1 cellular context compared by ENCODE assay signal in the genomic region with DNA sequence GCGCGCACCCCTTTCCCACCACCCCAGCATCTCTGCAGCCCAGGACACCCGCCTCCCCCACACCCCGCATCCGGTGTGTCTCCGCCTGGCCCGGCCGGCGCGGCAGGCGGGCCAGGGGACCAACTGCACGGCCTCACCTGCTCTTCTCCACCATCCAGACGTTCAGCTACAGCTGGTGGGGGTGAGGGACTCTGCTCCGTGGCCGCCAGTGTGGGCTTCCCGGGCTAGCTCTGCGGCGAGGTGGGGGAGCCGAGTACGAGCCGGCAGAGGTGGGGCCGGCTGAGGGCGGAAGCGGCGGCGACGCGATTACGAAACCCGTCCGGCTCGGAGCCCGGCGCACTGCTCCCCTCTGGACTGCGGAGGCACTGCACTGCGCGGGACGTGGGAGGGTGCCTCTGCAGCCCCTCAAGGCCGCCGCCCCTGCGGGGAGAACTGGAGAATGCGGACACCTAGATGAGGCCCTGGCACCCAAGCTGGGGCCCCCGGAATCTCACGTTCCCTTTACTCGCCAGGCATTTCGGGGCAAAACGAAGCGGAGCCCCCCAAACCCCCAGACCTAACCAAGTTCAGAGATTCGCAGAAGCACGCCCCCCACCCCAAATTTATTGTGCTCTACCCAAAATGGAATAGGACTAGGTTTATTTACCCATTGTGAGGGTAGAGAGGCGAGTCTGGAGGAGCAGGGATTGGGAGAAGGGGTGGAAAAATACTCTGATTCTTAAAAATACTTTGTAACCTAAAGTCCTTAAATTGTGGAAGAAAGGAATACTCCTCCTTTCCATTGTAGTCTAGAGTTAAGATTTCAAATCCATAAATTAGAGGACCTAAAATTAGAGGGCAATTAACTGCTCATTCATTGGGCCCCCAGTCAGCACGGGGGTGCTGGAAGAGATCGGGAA.
TF ChIP-seq lines count a peak whose summit lies in the region.

A gene with protein sequence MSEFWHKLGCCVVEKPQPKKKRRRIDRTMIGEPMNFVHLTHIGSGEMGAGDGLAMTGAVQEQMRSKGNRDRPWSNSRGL (minus strand): TSS at position 281 of the 899 bp plus-strand sequence. CDS start 3,892 bp downstream, outside the sequence.

TF ChIP-seq in K562, 482 proteins besides CTCF, POLR2A, EP300 and RAD21 (continued from another document and continues in another):
- TF ChIP-seq, protein P1, sequence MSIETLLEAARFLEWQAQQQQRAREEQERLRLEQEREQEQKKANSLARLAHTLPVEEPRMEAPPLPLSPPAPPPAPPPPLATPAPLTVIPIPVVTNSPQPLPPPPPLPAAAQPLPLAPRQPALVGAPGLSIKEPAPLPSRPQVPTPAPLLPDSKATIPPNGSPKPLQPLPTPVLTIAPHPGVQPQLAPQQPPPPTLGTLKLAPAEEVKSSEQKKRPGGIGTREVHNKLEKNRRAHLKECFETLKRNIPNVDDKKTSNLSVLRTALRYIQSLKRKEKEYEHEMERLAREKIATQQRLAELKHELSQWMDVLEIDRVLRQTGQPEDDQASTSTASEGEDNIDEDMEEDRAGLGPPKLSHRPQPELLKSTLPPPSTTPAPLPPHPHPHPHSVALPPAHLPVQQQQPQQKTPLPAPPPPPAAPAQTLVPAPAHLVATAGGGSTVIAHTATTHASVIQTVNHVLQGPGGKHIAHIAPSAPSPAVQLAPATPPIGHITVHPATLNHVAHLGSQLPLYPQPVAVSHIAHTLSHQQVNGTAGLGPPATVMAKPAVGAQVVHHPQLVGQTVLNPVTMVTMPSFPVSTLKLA (conservative IDR thresholded peaks at IDR 0.05) = peak; percentile 59 to 83
- TF ChIP-seq ZNF561 (CRISPR knock-in tag; conservative IDR thresholded peaks at IDR 0.05) (no peak), FOXJ3 (CRISPR knock-in tag; IDR thresholded peaks at IDR 0.05) (no peak), POLR2AphosphoS2 (IDR thresholded peaks at IDR 0.05; ENCODE audit: low read length) (peak; percentile 75), NCOA1 (IDR thresholded peaks at IDR 0.05; ENCODE audit: low read depth) (peak; percentile 68; the same call in 1 of the 2 replicates), ZZZ3 (IDR thresholded peaks at IDR 0.05) (no peak), CTBP1 (IDR thresholded peaks at IDR 0.05; ENCODE audit: borderline replicate concordance) (peak; percentile 80), GABPB2 (CRISPR knock-in tag; conservative IDR thresholded peaks at IDR 0.05) (no peak), SMARCA5 (IDR thresholded peaks at IDR 0.05) (no peak), SRSF7 (optimal IDR thresholded peaks at IDR 0.05; ENCODE audit: low read depth, low read length) (no peak), TBP (optimal IDR thresholded peaks at IDR 0.05; ENCODE audit: low read depth, low read length) (peak; percentile 70), SAFB (IDR thresholded peaks at IDR 0.05; ENCODE audit: borderline replicate concordance, low read depth, low read length) (0 out of 2 replicates have a peak, but pooled peaks have one; percentile 46), NFYB (IDR thresholded peaks at IDR 0.05; ENCODE audit: extremely low read depth, insufficient read length) (no peak), DPF2 (IDR thresholded peaks at IDR 0.05) (peak; percentile 61; the same call in 1 of the 2 replicates), RUNX1 (IDR thresholded peaks at IDR 0.05; ENCODE audit: low read depth) (no peak), CSDE1 (IDR thresholded peaks at IDR 0.05) (no peak), ZNF384 (IDR thresholded peaks at IDR 0.05; ENCODE audit: low read depth, low read length) (peak; percentile 13; the same call in 1 of the 2 replicates), NR2C2 (CRISPR knock-in tag; IDR thresholded peaks at IDR 0.05) (peak; percentile 62), NR2C2 (tag; IDR thresholded peaks at IDR 0.05) (no peak), SAP30 (IDR thresholded peaks at IDR 0.05; ENCODE audit: borderline replicate concordance, insufficient read depth, low read depth, low read length, poor library complexity, severe bottlenecking) (peak; percentile 53), ELF1 (tag; IDR thresholded peaks at IDR 0.05) (peak; percentile 83), ZNF23 (CRISPR knock-in tag; IDR thresholded peaks at IDR 0.05) (no peak), U2AF1 (optimal IDR thresholded peaks at IDR 0.05; ENCODE audit: low read depth, low read length) (peak; percentile 63), PML (IDR thresholded peaks at IDR 0.05; ENCODE audit: low read length) (peak; percentile 72; the same call in 1 of the 2 replicates), RNF2 (IDR thresholded peaks at IDR 0.05) (peak; percentile 73), ZFPM2 (CRISPR knock-in tag; IDR thresholded peaks at IDR 0.05) (no peak), ZNF184 (CRISPR knock-in tag; IDR thresholded peaks at IDR 0.05) (no peak), SLC30A9 (CRISPR knock-in tag; IDR thresholded peaks at IDR 0.05) (no peak), NCOA6 (IDR thresholded peaks at IDR 0.05) (peak; percentile 36; the same call in 1 of the 2 replicates)
- TF ChIP-seq, protein P2, sequence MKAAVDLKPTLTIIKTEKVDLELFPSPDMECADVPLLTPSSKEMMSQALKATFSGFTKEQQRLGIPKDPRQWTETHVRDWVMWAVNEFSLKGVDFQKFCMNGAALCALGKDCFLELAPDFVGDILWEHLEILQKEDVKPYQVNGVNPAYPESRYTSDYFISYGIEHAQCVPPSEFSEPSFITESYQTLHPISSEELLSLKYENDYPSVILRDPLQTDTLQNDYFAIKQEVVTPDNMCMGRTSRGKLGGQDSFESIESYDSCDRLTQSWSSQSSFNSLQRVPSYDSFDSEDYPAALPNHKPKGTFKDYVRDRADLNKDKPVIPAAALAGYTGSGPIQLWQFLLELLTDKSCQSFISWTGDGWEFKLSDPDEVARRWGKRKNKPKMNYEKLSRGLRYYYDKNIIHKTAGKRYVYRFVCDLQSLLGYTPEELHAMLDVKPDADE (conservative IDR thresholded peaks at IDR 0.05; ENCODE audit: control insufficient read depth, low read depth, low read length) = peak; percentile 86
- TF ChIP-seq, protein P3, sequence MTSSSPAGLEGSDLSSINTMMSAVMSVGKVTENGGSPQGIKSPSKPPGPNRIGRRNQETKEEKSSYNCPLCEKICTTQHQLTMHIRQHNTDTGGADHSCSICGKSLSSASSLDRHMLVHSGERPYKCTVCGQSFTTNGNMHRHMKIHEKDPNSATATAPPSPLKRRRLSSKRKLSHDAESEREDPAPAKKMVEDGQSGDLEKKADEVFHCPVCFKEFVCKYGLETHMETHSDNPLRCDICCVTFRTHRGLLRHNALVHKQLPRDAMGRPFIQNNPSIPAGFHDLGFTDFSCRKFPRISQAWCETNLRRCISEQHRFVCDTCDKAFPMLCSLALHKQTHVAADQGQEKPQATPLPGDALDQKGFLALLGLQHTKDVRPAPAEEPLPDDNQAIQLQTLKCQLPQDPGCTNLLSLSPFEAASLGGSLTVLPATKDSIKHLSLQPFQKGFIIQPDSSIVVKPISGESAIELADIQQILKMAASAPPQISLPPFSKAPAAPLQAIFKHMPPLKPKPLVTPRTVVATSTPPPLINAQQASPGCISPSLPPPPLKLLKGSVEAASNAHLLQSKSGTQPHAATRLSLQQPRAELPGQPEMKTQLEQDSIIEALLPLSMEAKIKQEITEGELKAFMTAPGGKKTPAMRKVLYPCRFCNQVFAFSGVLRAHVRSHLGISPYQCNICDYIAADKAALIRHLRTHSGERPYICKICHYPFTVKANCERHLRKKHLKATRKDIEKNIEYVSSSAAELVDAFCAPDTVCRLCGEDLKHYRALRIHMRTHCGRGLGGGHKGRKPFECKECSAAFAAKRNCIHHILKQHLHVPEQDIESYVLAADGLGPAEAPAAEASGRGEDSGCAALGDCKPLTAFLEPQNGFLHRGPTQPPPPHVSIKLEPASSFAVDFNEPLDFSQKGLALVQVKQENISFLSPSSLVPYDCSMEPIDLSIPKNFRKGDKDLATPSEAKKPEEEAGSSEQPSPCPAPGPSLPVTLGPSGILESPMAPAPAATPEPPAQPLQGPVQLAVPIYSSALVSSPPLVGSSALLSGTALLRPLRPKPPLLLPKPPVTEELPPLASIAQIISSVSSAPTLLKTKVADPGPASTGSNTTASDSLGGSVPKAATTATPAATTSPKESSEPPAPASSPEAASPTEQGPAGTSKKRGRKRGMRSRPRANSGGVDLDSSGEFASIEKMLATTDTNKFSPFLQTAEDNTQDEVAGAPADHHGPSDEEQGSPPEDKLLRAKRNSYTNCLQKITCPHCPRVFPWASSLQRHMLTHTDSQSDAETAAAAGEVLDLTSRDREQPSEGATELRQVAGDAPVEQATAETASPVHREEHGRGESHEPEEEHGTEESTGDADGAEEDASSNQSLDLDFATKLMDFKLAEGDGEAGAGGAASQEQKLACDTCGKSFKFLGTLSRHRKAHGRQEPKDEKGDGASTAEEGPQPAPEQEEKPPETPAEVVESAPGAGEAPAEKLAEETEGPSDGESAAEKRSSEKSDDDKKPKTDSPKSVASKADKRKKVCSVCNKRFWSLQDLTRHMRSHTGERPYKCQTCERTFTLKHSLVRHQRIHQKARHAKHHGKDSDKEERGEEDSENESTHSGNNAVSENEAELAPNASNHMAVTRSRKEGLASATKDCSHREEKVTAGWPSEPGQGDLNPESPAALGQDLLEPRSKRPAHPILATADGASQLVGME (CRISPR knock-in tag; IDR thresholded peaks at IDR 0.05) = peak; percentile 89
- TF ChIP-seq, protein P4, sequence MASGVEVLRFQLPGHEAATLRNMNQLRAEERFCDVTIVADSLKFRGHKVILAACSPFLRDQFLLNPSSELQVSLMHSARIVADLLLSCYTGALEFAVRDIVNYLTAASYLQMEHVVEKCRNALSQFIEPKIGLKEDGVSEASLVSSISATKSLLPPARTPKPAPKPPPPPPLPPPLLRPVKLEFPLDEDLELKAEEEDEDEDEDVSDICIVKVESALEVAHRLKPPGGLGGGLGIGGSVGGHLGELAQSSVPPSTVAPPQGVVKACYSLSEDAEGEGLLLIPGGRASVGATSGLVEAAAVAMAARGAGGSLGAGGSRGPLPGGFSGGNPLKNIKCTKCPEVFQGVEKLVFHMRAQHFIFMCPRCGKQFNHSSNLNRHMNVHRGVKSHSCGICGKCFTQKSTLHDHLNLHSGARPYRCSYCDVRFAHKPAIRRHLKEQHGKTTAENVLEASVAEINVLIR (CRISPR knock-in tag; IDR thresholded peaks at IDR 0.05) = peak; percentile 55; the same call in 1 of the 2 replicates
- TF ChIP-seq, protein P5, sequence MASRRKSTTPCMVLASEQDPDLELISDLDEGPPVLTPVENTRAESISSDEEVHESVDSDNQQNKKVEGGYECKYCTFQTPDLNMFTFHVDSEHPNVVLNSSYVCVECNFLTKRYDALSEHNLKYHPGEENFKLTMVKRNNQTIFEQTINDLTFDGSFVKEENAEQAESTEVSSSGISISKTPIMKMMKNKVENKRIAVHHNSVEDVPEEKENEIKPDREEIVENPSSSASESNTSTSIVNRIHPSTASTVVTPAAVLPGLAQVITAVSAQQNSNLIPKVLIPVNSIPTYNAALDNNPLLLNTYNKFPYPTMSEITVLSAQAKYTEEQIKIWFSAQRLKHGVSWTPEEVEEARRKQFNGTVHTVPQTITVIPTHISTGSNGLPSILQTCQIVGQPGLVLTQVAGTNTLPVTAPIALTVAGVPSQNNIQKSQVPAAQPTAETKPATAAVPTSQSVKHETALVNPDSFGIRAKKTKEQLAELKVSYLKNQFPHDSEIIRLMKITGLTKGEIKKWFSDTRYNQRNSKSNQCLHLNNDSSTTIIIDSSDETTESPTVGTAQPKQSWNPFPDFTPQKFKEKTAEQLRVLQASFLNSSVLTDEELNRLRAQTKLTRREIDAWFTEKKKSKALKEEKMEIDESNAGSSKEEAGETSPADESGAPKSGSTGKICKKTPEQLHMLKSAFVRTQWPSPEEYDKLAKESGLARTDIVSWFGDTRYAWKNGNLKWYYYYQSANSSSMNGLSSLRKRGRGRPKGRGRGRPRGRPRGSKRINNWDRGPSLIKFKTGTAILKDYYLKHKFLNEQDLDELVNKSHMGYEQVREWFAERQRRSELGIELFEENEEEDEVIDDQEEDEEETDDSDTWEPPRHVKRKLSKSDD (conservative IDR thresholded peaks at IDR 0.05; ENCODE audit: low read length) = 0 out of 2 replicates have a peak, but pooled peaks have one; percentile 48
- TF ChIP-seq, protein P6, sequence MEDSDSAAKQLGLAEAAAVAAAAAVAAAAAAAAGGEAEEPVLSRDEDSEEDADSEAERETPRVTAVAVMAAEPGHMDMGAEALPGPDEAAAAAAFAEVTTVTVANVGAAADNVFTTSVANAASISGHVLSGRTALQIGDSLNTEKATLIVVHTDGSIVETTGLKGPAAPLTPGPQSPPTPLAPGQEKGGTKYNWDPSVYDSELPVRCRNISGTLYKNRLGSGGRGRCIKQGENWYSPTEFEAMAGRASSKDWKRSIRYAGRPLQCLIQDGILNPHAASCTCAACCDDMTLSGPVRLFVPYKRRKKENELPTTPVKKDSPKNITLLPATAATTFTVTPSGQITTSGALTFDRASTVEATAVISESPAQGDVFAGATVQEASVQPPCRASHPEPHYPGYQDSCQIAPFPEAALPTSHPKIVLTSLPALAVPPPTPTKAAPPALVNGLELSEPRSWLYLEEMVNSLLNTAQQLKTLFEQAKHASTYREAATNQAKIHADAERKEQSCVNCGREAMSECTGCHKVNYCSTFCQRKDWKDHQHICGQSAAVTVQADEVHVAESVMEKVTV (CRISPR knock-in tag; IDR thresholded peaks at IDR 0.05) = peak; percentile 48
- TF ChIP-seq, protein P7, sequence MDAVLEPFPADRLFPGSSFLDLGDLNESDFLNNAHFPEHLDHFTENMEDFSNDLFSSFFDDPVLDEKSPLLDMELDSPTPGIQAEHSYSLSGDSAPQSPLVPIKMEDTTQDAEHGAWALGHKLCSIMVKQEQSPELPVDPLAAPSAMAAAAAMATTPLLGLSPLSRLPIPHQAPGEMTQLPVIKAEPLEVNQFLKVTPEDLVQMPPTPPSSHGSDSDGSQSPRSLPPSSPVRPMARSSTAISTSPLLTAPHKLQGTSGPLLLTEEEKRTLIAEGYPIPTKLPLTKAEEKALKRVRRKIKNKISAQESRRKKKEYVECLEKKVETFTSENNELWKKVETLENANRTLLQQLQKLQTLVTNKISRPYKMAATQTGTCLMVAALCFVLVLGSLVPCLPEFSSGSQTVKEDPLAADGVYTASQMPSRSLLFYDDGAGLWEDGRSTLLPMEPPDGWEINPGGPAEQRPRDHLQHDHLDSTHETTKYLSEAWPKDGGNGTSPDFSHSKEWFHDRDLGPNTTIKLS (IDR thresholded peaks at IDR 0.05; ENCODE audit: borderline replicate concordance, low read depth) = peak; percentile 49; the same call in 1 of the 2 replicates
- TF ChIP-seq, protein P8, sequence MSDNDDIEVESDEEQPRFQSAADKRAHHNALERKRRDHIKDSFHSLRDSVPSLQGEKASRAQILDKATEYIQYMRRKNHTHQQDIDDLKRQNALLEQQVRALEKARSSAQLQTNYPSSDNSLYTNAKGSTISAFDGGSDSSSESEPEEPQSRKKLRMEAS (CRISPR knock-in tag; IDR thresholded peaks at IDR 0.05) = peak; percentile 75
- TF ChIP-seq, protein P9, sequence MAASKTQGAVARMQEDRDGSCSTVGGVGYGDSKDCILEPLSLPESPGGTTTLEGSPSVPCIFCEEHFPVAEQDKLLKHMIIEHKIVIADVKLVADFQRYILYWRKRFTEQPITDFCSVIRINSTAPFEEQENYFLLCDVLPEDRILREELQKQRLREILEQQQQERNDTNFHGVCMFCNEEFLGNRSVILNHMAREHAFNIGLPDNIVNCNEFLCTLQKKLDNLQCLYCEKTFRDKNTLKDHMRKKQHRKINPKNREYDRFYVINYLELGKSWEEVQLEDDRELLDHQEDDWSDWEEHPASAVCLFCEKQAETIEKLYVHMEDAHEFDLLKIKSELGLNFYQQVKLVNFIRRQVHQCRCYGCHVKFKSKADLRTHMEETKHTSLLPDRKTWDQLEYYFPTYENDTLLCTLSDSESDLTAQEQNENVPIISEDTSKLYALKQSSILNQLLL (CRISPR knock-in tag; IDR thresholded peaks at IDR 0.05; ENCODE audit: borderline replicate concordance) = no peak
- TF ChIP-seq, protein P10, sequence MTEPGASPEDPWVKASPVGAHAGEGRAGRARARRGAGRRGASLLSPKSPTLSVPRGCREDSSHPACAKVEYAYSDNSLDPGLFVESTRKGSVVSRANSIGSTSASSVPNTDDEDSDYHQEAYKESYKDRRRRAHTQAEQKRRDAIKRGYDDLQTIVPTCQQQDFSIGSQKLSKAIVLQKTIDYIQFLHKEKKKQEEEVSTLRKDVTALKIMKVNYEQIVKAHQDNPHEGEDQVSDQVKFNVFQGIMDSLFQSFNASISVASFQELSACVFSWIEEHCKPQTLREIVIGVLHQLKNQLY (CRISPR knock-in tag; conservative IDR thresholded peaks at IDR 0.05) = 0 out of 4 replicates have a peak, but pooled peaks of 1 of the 2 experiments have one; percentile 56
